ENCODE assay signal across 8 cellular contexts in genomic region chr1:211698161-211699026, GRCh38. TPM values are rescaled to one million over a fixed set of nuclear protein-coding genes. Genes with fewer than 3 reads are reported as not detected.
DNase-seq lines count a peak whose midpoint lies in the region; ATAC-seq and TF ChIP-seq lines count a peak whose summit lies in the region.

No MANE protein-coding gene starts in this region.

- H3K4me1 Mint-ChIP-seq in activated CD4-positive, alpha-beta memory T cell treated with anti-CD3 and anti-CD28 coated beads for 36 hours (ENCODE audit: low read depth), result peaks cover 16% of the 10 kb centered on the region

- intact Hi-C loops in activated CD4-positive, alpha-beta memory T cell treated with anti-CD3 and anti-CD28 coated beads for 36 hours (cut with micrococcal nuclease), result loop anchor here (1.0 to 5.0 kb wide), 5 partner anchors 38 to 759 kb away; partner anchors contain the start of genes DTL and INTS7
- intact Hi-C loops in dorsolateral prefrontal cortex (cut with DNase I), result loop anchor here (1.0 kb wide), 1 partner anchor 132 kb away; the partner anchor contains the start of gene LPGAT1 (in 2 of the 2)
- intact Hi-C loops in lower lobe of right lung (cut with DNase I), result no loop called here

- H3K27me3 ChIP-seq in ACC112 (ENCODE audit: insufficient read depth, low read length) (peaks cover 10% of the 10 kb centered on the region), dorsolateral prefrontal cortex (peaks cover 0 to 3% (median 0%) of the 10 kb centered on the region in 45 donors), lower lobe of right lung (ENCODE audit: low read depth) (peaks cover 6% of the 10 kb centered on the region)

- peak overlapping the region; percentile 22 for H3K4me3 Mint-ChIP-seq in activated CD4-positive, alpha-beta memory T cell treated with anti-CD3 and anti-CD28 coated beads for 36 hours

- H3K27ac Mint-ChIP-seq in activated CD4-positive, alpha-beta memory T cell treated with anti-CD3 and anti-CD28 coated beads for 36 hours, result no peak overlapping the region

- CTCF ChIA-PET in activated CD4-positive, alpha-beta memory T cell treated with anti-CD3 and anti-CD28 coated beads for 36 hours (lab: Charles Lee), result interaction anchor here (0.6 to 3.4 kb wide), 73 partner anchors 10 to 966 kb away, joined by 3 to 50 read pairs (median 4); partner anchors contain the start of genes DTL, INTS7, NEK2 and NENF

- TF ChIP-seq CTCF in dorsolateral prefrontal cortex (IDR thresholded peaks at IDR 0.05 in 54 of 56, conservative IDR thresholded peaks at IDR 0.05 in 2 of 56; ENCODE audit: low read depth in 1 of 56, partially characterized antibody in 56 of 56) (peak; percentile 87 to 100 (median 96)), lower lobe of right lung (IDR thresholded peaks at IDR 0.05) (peak; percentile 91)

- no peaks in the 10 kb centered on the region for H3K79me2 ChIP-seq in ACC112 (ENCODE audit: control insufficient read depth, insufficient read depth, low read length, unreplicated experiment)

- peaks cover 3% of the 10 kb centered on the region for H3K9me3 Mint-ChIP-seq in activated CD4-positive, alpha-beta memory T cell treated with anti-CD3 and anti-CD28 coated beads for 36 hours

- POLR2A ChIA-PET in activated CD4-positive, alpha-beta memory T cell treated with anti-CD3 and anti-CD28 coated beads for 36 hours (lab: Charles Lee), result no interaction called here

- peak overlapping the region; percentile 55 for H2AFZ ChIP-seq in ACC112 (ENCODE audit: low read length, unreplicated experiment)

- peak; percentile 58 to 77 for DNase-seq in NCI-H524 (lab: John Stamatoyannopoulos, UW)
- peak; percentile 90 for DNase-seq in activated CD4-positive, alpha-beta memory T cell treated with anti-CD3 and anti-CD28 coated beads for 36 hours
- DNase-seq in dorsolateral prefrontal cortex, result peak; percentile 66 to 88 (median 85)
- peak; percentile 91 for DNase-seq in lower lobe of right lung
- peak; percentile 47 for DNase-seq in stimulated activated CD8-positive, alpha-beta memory T cell treated with anti-CD3 and anti-CD28 coated beads, Interleukin-12 subunit alpha, Interleukin-12 subunit beta, amount 100 ng/mL, for 24 hours (ENCODE audit: extremely low read depth)

- ATAC-seq in GM18868 (IDR thresholded peaks at IDR 0.05; ENCODE audit: unreplicated experiment) (peak; percentile 57), HG03135 (IDR thresholded peaks at IDR 0.05; ENCODE audit: unreplicated experiment) (peak; percentile 56), lower lobe of right lung (peak; percentile 95 to 96)

- H3K9me3 ChIP-seq in lower lobe of right lung, result no peaks in the 10 kb centered on the region

- H3K27ac ChIP-seq in ACC112 (ENCODE audit: low read depth, low read length), result no peak overlapping the region
- peak overlapping the region in 54 of 59 donors; percentile 6 to 86 (median 68) for H3K27ac ChIP-seq in dorsolateral prefrontal cortex
- no peak overlapping the region for H3K27ac ChIP-seq in lower lobe of right lung

- H3K4me3 ChIP-seq in ACC112 (ENCODE audit: low read depth, low read length) (peak overlapping the region; percentile 53), dorsolateral prefrontal cortex (peak overlapping the region in 56 of 59 donors; percentile 15 to 63 (median 37)), lower lobe of right lung (peak overlapping the region; percentile 28)

- H3K27me3 Mint-ChIP-seq in activated CD4-positive, alpha-beta memory T cell treated with anti-CD3 and anti-CD28 coated beads for 36 hours, result no peaks in the 10 kb centered on the region

- H3K4me1 ChIP-seq in ACC112 (ENCODE audit: control insufficient read depth, insufficient read depth, low read length, unreplicated experiment) (no peaks in the 10 kb centered on the region), lower lobe of right lung (peaks cover 11% of the 10 kb centered on the region)

- H3K36me3 ChIP-seq in ACC112 (ENCODE audit: insufficient read depth, low read length) (no peaks in the 10 kb centered on the region), lower lobe of right lung (no peaks in the 10 kb centered on the region)

- H3K36me3 Mint-ChIP-seq in activated CD4-positive, alpha-beta memory T cell treated with anti-CD3 and anti-CD28 coated beads for 36 hours, result no peaks in the 10 kb centered on the region

RNA-seq across cellular contexts. Expression of gene NEK2, which starts 23.0 kb away (rescaled TPM):
- total RNA-seq in activated CD4-positive, alpha-beta memory T cell treated with anti-CD3 and anti-CD28 coated beads for 36 hours, result 10 to 100 TPM; 42.4 to 45.9 TPM
- 1 to 10 TPM in 36 of 120 experiments, under 1 TPM in 60, not detected in 24; 0.21 to 3.0 (median 0.82) TPM for total RNA-seq in dorsolateral prefrontal cortex
- 0.77 TPM for total RNA-seq in lower lobe of right lung

Comparison
In these comparisons a context has a peak if more than half of its experiments do, and no peak if none do; other contexts are left out.
1. H3K27ac ChIP-seq: peak in dorsolateral prefrontal cortex (54 of 59); none in ACC112 (single experiment) and lower lobe of right lung (single experiment).
2. RNA of gene NEK2, which starts 23.0 kb away (total RNA-seq): 42.4 to 45.9 TPM in activated CD4-positive, alpha-beta memory T cell treated with anti-CD3 and anti-CD28 coated beads for 36 hours; 0.77 TPM in lower lobe of right lung (single experiment) and 0.21 to 3.0 TPM in dorsolateral prefrontal cortex; every median in the first group is over 10 times any median in the second.
3. Peak in every context shown above with its lines, with median percentiles within 50 percentile points of each other: H3K4me3 ChIP-seq, ATAC-seq and DNase-seq.